12 cellular contexts compared by ENCODE assay signal in genomic region chr20:56422824-56423189, GRCh38. TPM values are rescaled to one million over a fixed set of nuclear protein-coding genes. Genes with fewer than 3 reads are reported as not detected.
A peak's percentile ranks its signal among the peaks of the same experiment; 100 is the strongest.
DNase-seq lines count a peak whose midpoint lies in the region; ATAC-seq and TF ChIP-seq lines count a peak whose summit lies in the region.
"Had no signal": no experiment of that assay in that cellular context is flagged by ENCODE, and none has a peak within 500 bp of the region (broad histone marks: within the 10 kb centered on the region; RNA-seq: fewer than 3 reads in every experiment).

No MANE protein-coding gene starts in this region.

- DNase-seq in activated CD8-positive, alpha-beta memory T cell treated with anti-CD3 and anti-CD28 coated beads, Interleukin-2, amount 10 ng/mL, durations not matched to agents 7 days and 5 days: no peak
- DNase-seq in activated CD8-positive, alpha-beta memory T cell treated with anti-CD3 and anti-CD28 coated beads, Interleukin-2, amount 50 U/mL, for 4 hours: no peak
- DNase-seq in NCI-H226 (peak; percentile 70), progenitor cell of endocrine pancreas (ENCODE audit: low spot score, unreplicated experiment) (no peak), HAP-1 (ENCODE audit: low spot score in 2 of 2) (no peak)
- DNase-seq: DMS79 treated with DMSO at 0.1 percent for 48 hours; effector CD4-positive, alpha-beta T cell; NCI-H2227 treated with DMSO at 0.1 percent for 48 hours had no signal

- CTCF ChIA-PET in activated CD8-positive, alpha-beta memory T cell treated with anti-CD3 and anti-CD28 coated beads, Interleukin-2, amount 10 ng/mL, durations not matched to agents 7 days and 5 days (lab: Charles Lee): interaction anchor here (0.8 to 3.8 kb wide), 4 partner anchors 9 to 31 kb away, joined by 3 to 19 read pairs (median 10); partner anchors contain the start of gene CASS4

- H3K27me3 Mint-ChIP-seq in activated CD8-positive, alpha-beta memory T cell treated with anti-CD3 and anti-CD28 coated beads, Interleukin-2, amount 10 ng/mL, durations not matched to agents 7 days and 5 days: no peaks in the 10 kb centered on the region
- no peaks in the 10 kb centered on the region for H3K27me3 Mint-ChIP-seq in progenitor cell of endocrine pancreas

- H3K27ac Mint-ChIP-seq in activated CD8-positive, alpha-beta memory T cell treated with anti-CD3 and anti-CD28 coated beads, Interleukin-2, amount 10 ng/mL, durations not matched to agents 7 days and 5 days: peak overlapping the region; percentile 70
- H3K27ac Mint-ChIP-seq in progenitor cell of endocrine pancreas: no peak overlapping the region

- in situ Hi-C loops in HAP-1 (cut with MboI; ENCODE audit: low sequenced_read_pairs): no loop called here

- H3K4me1 Mint-ChIP-seq in activated CD8-positive, alpha-beta memory T cell treated with anti-CD3 and anti-CD28 coated beads, Interleukin-2, amount 10 ng/mL, durations not matched to agents 7 days and 5 days: peaks cover 59% of the 10 kb centered on the region
- no peaks in the 10 kb centered on the region for H3K4me1 Mint-ChIP-seq in progenitor cell of endocrine pancreas (ENCODE audit: low read depth)

- H3K36me3 Mint-ChIP-seq in activated CD8-positive, alpha-beta memory T cell treated with anti-CD3 and anti-CD28 coated beads, Interleukin-2, amount 10 ng/mL, durations not matched to agents 7 days and 5 days: peaks cover 28% of the 10 kb centered on the region
- H3K36me3 Mint-ChIP-seq in progenitor cell of endocrine pancreas (ENCODE audit: insufficient read depth): no peaks in the 10 kb centered on the region

- H3K4me1 ChIP-seq in neutrophil (ENCODE audit: control insufficient read depth in 1 of 2, insufficient read depth in 1 of 2, low read depth in 1 of 2, low read length in 1 of 2) (peaks cover 97 to 99% of the 10 kb centered on the region in 2 experiments), HAP-1 (no peaks in the 10 kb centered on the region)

- no peak for ATAC-seq in activated CD8-positive, alpha-beta memory T cell treated with anti-CD3 and anti-CD28 coated beads, Interleukin-2, amount 10 ng/mL, durations not matched to agents 7 days and 5 days
- ATAC-seq in GM19328 (IDR thresholded peaks at IDR 0.05; ENCODE audit: unreplicated experiment): no peak

- H3K27me3 ChIP-seq in neutrophil (no peaks in the 10 kb centered on the region), HAP-1 (ENCODE audit: low read depth) (no peaks in the 10 kb centered on the region)

- no peak overlapping the region for H3K4me3 Mint-ChIP-seq in activated CD8-positive, alpha-beta memory T cell treated with anti-CD3 and anti-CD28 coated beads, Interleukin-2, amount 10 ng/mL, durations not matched to agents 7 days and 5 days
- no peak overlapping the region for H3K4me3 Mint-ChIP-seq in progenitor cell of endocrine pancreas (ENCODE audit: low read depth)

- H3K9me3 Mint-ChIP-seq in activated CD8-positive, alpha-beta memory T cell treated with anti-CD3 and anti-CD28 coated beads, Interleukin-2, amount 10 ng/mL, durations not matched to agents 7 days and 5 days (ENCODE audit: low read depth): no peaks in the 10 kb centered on the region
- H3K9me3 Mint-ChIP-seq in progenitor cell of endocrine pancreas (ENCODE audit: low read depth): no peaks in the 10 kb centered on the region

- no peaks in the 10 kb centered on the region for H3K9me3 ChIP-seq in neutrophil
- no peaks in the 10 kb centered on the region for H3K9me3 ChIP-seq in HAP-1

- H3K4me3 ChIP-seq in neutrophil (ENCODE audit: low read depth in 1 of 2, low read length in 1 of 2) (peak overlapping the region; percentile 10 to 35), HAP-1 (no peak overlapping the region)

- peaks cover 17% of the 10 kb centered on the region for H3K36me3 ChIP-seq in neutrophil
- no peaks in the 10 kb centered on the region for H3K36me3 ChIP-seq in HAP-1 (replicated peaks)

- TF ChIP-seq CTCF in neutrophil (IDR thresholded peaks at IDR 0.05) (no peak), progenitor cell of endocrine pancreas (IDR thresholded peaks at IDR 0.05; ENCODE audit: unreplicated experiment) (no peak)

- peak overlapping the region; percentile 24 for H3K27ac ChIP-seq in cingulate gyrus (ENCODE audit: low read depth, low read length)
- peak overlapping the region; percentile 97 for H3K27ac ChIP-seq in neutrophil
- H3K27ac ChIP-seq: VCaP had no signal

RNA-seq across cellular contexts. Expression of gene CASS4, which starts 10.7 kb away (rescaled TPM):
- total RNA-seq in activated CD8-positive, alpha-beta memory T cell treated with anti-CD3 and anti-CD28 coated beads, Interleukin-2, amount 10 ng/mL, durations not matched to agents 7 days and 5 days: 10 to 100 TPM; 10.9 to 21.8 TPM
- total RNA-seq in progenitor cell of endocrine pancreas: 0.09 and 0.26 TPM in 2 replicates

RNA-seq across cellular contexts. Expression of gene CSTF1, which starts 30.4 kb away (rescaled TPM):
- 10 to 100 TPM; 60.0 to 82.4 TPM for total RNA-seq in activated CD8-positive, alpha-beta memory T cell treated with anti-CD3 and anti-CD28 coated beads, Interleukin-2, amount 10 ng/mL, durations not matched to agents 7 days and 5 days
- 43.5 and 46.8 TPM in 2 replicates for total RNA-seq in progenitor cell of endocrine pancreas

RNA-seq across cellular contexts. Expression of gene AURKA, which starts 30.8 kb away (rescaled TPM):
- total RNA-seq in activated CD8-positive, alpha-beta memory T cell treated with anti-CD3 and anti-CD28 coated beads, Interleukin-2, amount 10 ng/mL, durations not matched to agents 7 days and 5 days: 100 to 1,000 TPM; 107 to 123 TPM
- 24.5 and 26.1 TPM in 2 replicates for total RNA-seq in progenitor cell of endocrine pancreas

RNA-seq across cellular contexts. Expression of gene RTF2, which starts 45.6 kb away (rescaled TPM):
- total RNA-seq in activated CD8-positive, alpha-beta memory T cell treated with anti-CD3 and anti-CD28 coated beads, Interleukin-2, amount 10 ng/mL, durations not matched to agents 7 days and 5 days: 100 to 1,000 TPM; 112 to 127 TPM
- total RNA-seq in progenitor cell of endocrine pancreas: 62.6 and 65.5 TPM in 2 replicates
